Comparison of ENCODE assay signal across 8 cellular contexts in the genomic region with DNA sequence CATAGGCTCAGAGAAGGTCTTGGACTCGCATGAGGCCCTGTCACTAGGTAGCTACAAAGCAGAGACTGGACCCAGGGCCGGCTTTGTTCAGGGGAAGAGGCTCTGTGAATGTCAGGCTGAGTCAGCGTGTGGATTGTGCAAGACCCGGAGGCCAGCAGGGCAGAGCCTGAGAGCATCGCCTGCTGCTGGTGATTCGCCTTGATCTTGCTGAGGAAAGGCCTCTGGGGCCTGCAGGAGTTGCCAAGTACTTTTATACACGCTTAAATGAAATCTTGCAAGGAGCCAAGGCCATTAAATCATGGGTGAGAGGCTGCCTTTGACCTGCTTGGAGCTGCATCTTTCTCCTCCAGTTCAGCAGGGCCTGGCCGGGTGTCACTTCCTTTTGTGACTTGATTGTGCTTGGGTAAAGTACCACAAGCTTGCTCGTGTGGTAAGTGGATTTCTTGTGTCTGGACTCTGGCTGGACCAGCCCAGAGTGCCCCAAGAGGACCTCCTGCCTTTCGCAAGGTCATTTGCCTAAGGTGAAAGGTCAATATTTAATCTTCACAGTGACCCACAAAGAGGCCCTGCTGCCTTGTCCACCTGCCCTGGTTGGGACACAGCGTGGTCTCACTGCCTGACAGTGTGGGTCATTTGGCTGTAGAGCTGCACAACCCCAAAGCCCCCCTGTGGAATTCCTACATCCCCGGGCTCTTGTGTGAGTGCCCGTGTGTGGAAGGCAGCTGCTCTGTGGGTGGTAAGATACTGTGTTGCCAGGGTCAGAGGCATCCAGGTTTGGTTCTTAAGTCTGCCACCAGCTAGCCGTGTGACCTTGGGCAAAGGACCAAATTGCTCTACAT. TPM values are rescaled to one million over a fixed set of nuclear protein-coding genes. Genes with fewer than 3 reads are reported as not detected.
A peak's percentile ranks its signal among the peaks of the same experiment; 100 is the strongest.
DNase-seq lines count a peak whose midpoint lies in the region; ATAC-seq and TF ChIP-seq lines count a peak whose summit lies in the region.

No MANE protein-coding gene starts in this region.

- no peaks in the 10 kb centered on the region for H3K9me3 ChIP-seq in mammary epithelial cell (replicated peaks; ENCODE audit: insufficient read depth, low read length)

- TF ChIP-seq CTCF in mammary epithelial cell (conservative IDR thresholded peaks at IDR 0.05 in 1 of 2, IDR thresholded peaks at IDR 0.05 in 1 of 2; ENCODE audit: extremely low read depth in 1 of 2, insufficient read depth in 1 of 2, low read depth in 1 of 2, low read length in 2 of 2) (peak in 1 of 2 donors; percentile 35), kidney epithelial cell (IDR thresholded peaks at IDR 0.05; ENCODE audit: insufficient read depth, low read length, poor library complexity, severe bottlenecking) (no peak)

- peaks cover 94% of the 10 kb centered on the region for H3K79me2 ChIP-seq in mammary epithelial cell (ENCODE audit: insufficient read depth, low read length)

- H4K20me1 ChIP-seq in mammary epithelial cell (ENCODE audit: insufficient read depth, low read length) = no peaks in the 10 kb centered on the region

- H3K4me2 ChIP-seq in mammary epithelial cell (ENCODE audit: insufficient read depth, low read depth, low read length) = peak overlapping the region; percentile 38

- peaks cover 89% of the 10 kb centered on the region for H3K4me1 ChIP-seq in mammary epithelial cell (ENCODE audit: insufficient read depth, low read length)

- peak overlapping the region; percentile 73 for H3K27ac ChIP-seq in mammary epithelial cell (ENCODE audit: insufficient read depth, low read depth, low read length)

- peak overlapping the region; percentile 30 for H3K9ac ChIP-seq in mammary epithelial cell (ENCODE audit: insufficient read depth, low read length)

- in situ Hi-C loops in mammary epithelial cell (cut with MboI; ENCODE audit: low sequenced_read_pairs in 2 of 2) = loop anchor here in 1 of 2 donors (5.0 kb wide), 1 partner anchor 42 kb away; no protein-coding TSS in a partner anchor

- WGBS in mammary epithelial cell (ENCODE audit: low coverage, missing lambda C conversion rate) = 22% methylated on average over 13 of the region's 14 CpGs

- no peak overlapping the region for H2AFZ ChIP-seq in mammary epithelial cell (ENCODE audit: low read depth, low read length)

- H3K36me3 ChIP-seq in mammary epithelial cell (ENCODE audit: insufficient read depth, low read length) (peaks cover 2% of the 10 kb centered on the region), kidney epithelial cell (ENCODE audit: control insufficient read depth, insufficient read depth, low read length) (no peaks in the 10 kb centered on the region)

- DNase-seq in AG08395 (ENCODE audit: low spot score) = peak; percentile 98
- DNase-seq in UCSD-AML1 (lab: John Stamatoyannopoulos, UW; ENCODE audit: unreplicated experiment) = peak; percentile 74
- peak; percentile 94 for DNase-seq in mammary epithelial cell
- peak; percentile 93 for DNase-seq in kidney epithelial cell (ENCODE audit: low read depth)
- DNase-seq in stimulated activated CD4-positive, alpha-beta T cell treated with anti-CD3 and anti-CD28 coated beads, Interleukin-12 subunit alpha, Interleukin-12 subunit beta, amount 100 ng/mL, for 24 hours (ENCODE audit: low read depth in 2 of 2) = peak; percentile 43 to 69
- no peak for DNase-seq in NCI-H748 (lab: John Stamatoyannopoulos, UW; ENCODE audit: unreplicated experiment)

- CTCF ChIA-PET in mammary epithelial cell (lab: Charles Lee; ENCODE audit: low non-redundant PET) = interaction anchor here (0.5 kb wide), 1 partner anchor 55 kb away, joined by 4 read pairs; no protein-coding TSS in a partner anchor

- dilution Hi-C loops in mammary epithelial cell (cut with HindIII; ENCODE audit: low sequenced_read_pairs) = no loop called here

- H3K27me3 ChIP-seq in mammary epithelial cell (ENCODE audit: insufficient read depth, low read length) = no peaks in the 10 kb centered on the region
- H3K27me3 ChIP-seq in kidney epithelial cell (ENCODE audit: control insufficient read depth, insufficient read depth, low read length) = no peaks in the 10 kb centered on the region

- no TSS peak for BruUV-seq in mammary epithelial cell (replicated peaks; lab: Mats Ljungman, UMichigan)

- intact Hi-C loops in mammary epithelial cell (cut with micrococcal nuclease) = no loop called here

- H3K4me3 ChIP-seq in mammary epithelial cell (replicated peaks in 1 of 3; ENCODE audit: insufficient read depth in 1 of 3, low read depth in 2 of 3, low read length in 3 of 3) (no peak overlapping the region), kidney epithelial cell (ENCODE audit: low read depth, low read length) (no peak overlapping the region)

- ATAC-seq in HG03378 (IDR thresholded peaks at IDR 0.05; ENCODE audit: unreplicated experiment) (peak; percentile 32), HG03139 (IDR thresholded peaks at IDR 0.05; ENCODE audit: unreplicated experiment) (no peak)

RNA-seq across cellular contexts. Expression of gene SH2D4B, which starts 38.6 kb away (rescaled TPM):
- total RNA-seq in mammary epithelial cell = under 1 TPM in 1 of 2 donors, not detected in 1; under 0.01 TPM
- polyA plus RNA-seq in mammary epithelial cell = 0.02 TPM
- polyA minus RNA-seq in mammary epithelial cell = not detected
- not detected in 2 replicates for total RNA-seq in kidney epithelial cell

RNA-seq across cellular contexts. Expression of gene TSPAN14, which starts 44.9 kb away (rescaled TPM):
- 100 to 1,000 TPM in 1 of 2 donors, 10 to 100 TPM in 1; 47.8 to 102 TPM for total RNA-seq in mammary epithelial cell
- 97.2 TPM for polyA plus RNA-seq in mammary epithelial cell
- 85.5 TPM for polyA minus RNA-seq in mammary epithelial cell
- 111 and 116 TPM in 2 replicates for total RNA-seq in kidney epithelial cell
